In genomic region chr14:81533536-81534343, GRCh38 we compare ENCODE assay signal across 8 cellular contexts. TPM values are rescaled to one million over a fixed set of nuclear protein-coding genes. Genes with fewer than 3 reads are reported as not detected.
A peak's percentile ranks its signal among the peaks of the same experiment; 100 is the strongest.
DNase-seq lines count a peak whose midpoint lies in the region; TF ChIP-seq lines count a peak whose summit lies in the region.

Gene SEL1L (minus strand): TSS chr14:81533853. CDS start chr14:81533744, 109 bp downstream.

- H3K4me3 ChIP-seq in effector memory CD4-positive, alpha-beta T cell (ENCODE audit: insufficient read depth, low read depth, low read length, poor library complexity, severe bottlenecking), result peak within 1 kb of the TSS; percentile 84

- CTCF ChIA-PET in activated CD8-positive, alpha-beta memory T cell treated with anti-CD3 and anti-CD28 coated beads for 36 hours (lab: Charles Lee), result no interaction called here

- H3K9me3 ChIP-seq in effector memory CD4-positive, alpha-beta T cell (ENCODE audit: control insufficient read depth, low read length), result no peaks in the 10 kb centered on the region

- no peak for TF ChIP-seq CTCF in GM20000 (IDR thresholded peaks at IDR 0.05; ENCODE audit: extremely low read depth, missing control alignments)

- DNase-seq in CMK (ENCODE audit: low read depth), result peak; percentile 93
- peak; percentile 88 for DNase-seq in GM20000 (ENCODE audit: low spot score)
- peak; percentile 97 for DNase-seq in HT-29 (ENCODE audit: low spot score)
- peak; percentile 98 to 99 for DNase-seq in NOMO-1 (lab: John Stamatoyannopoulos, UW; ENCODE audit: unreplicated experiment in 2 of 2)
- DNase-seq in effector memory CD4-positive, alpha-beta T cell, result peak; percentile 97 to 100 (median 99)
- DNase-seq in lung microvascular endothelial cell (ENCODE audit: low read depth in 2 of 2), result peak; percentile 100
- peak; percentile 98 to 99 (median 98) for DNase-seq in stimulated activated CD4-positive, alpha-beta T cell treated with anti-CD3 and anti-CD28 coated beads, TNF-alpha, amount 100 ng/mL, for 48 hours (ENCODE audit: low read depth in 3 of 3)

- peaks cover 17% of the 10 kb centered on the region for H3K4me1 ChIP-seq in effector memory CD4-positive, alpha-beta T cell (ENCODE audit: control insufficient read depth, insufficient read depth, low read length, poor library complexity, severe bottlenecking)

- H3K36me3 ChIP-seq in effector memory CD4-positive, alpha-beta T cell (ENCODE audit: control insufficient read depth, insufficient read depth, low read length), result no peaks in the 10 kb centered on the region

- POLR2A ChIA-PET in activated CD8-positive, alpha-beta memory T cell treated with anti-CD3 and anti-CD28 coated beads for 36 hours (lab: Charles Lee), result no interaction called here

- peak within 1 kb of the TSS; percentile 66 for H3K27ac ChIP-seq in effector memory CD4-positive, alpha-beta T cell (ENCODE audit: insufficient read depth, low read length, poor library complexity, severe bottlenecking)

- no peaks in the 10 kb centered on the region for H3K27me3 ChIP-seq in effector memory CD4-positive, alpha-beta T cell (replicated peaks; ENCODE audit: control insufficient read depth, insufficient read depth, low read length, poor library complexity, severe bottlenecking)

RNA-seq across cellular contexts. Expression of gene SEL1L, which starts in this region (rescaled TPM):
- 13.3 and 21.5 TPM in 2 replicates for total RNA-seq in HT-29 (2014; rRNA removed; shearing (Covaris generic))
- total RNA-seq in activated CD8-positive, alpha-beta memory T cell treated with anti-CD3 and anti-CD28 coated beads for 36 hours, result 10 to 100 TPM; 52.1 to 53.6 TPM
- total RNA-seq in lung microvascular endothelial cell, result 44.2 and 63.3 TPM in 2 replicates

Comparison
In these comparisons a context has a peak if more than half of its experiments do, and no peak if none do; other contexts are left out.
1. Peak in every context shown above with its lines: DNase-seq, H3K4me3 ChIP-seq and H3K27ac ChIP-seq.